7 cellular contexts compared by ENCODE assay signal in the genomic region with DNA sequence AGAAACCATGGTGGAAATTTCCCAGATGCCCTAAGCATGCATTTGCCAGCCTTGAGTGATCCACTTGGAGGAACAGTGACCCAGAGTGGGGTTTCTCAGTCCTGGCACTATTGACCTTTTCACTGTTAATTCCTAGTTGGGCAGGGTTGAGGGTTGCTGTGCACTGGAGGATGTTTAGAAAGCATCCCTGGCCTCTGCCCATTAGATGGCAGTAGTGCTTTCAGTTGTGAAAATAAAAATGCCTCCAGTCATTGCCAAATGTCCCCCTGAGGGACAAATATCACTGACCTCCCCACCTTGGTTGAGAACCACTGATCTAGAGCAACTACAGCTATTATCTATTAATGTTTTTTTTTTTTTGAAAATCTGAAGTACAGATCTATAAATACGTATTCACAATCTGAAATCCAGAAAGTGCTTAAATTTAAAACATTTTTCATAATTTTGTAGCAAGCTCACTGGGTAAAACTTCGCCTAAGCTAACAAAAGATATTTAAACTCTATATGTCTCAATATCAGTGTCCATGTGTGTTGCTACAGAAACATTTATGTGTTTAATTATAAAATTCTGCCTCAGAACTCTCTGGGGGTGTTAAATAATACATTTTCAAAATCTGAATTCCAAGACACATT. TPM values are rescaled to one million over a fixed set of nuclear protein-coding genes. Genes with fewer than 3 reads are reported as not detected.
DNase-seq lines count a peak whose midpoint lies in the region; ATAC-seq, FAIRE-seq and TF ChIP-seq lines count a peak whose summit lies in the region.

No MANE protein-coding gene starts in this region.

- DNase-seq in ELR (ENCODE audit: low read depth) (peak; percentile 61), HT1080 (ENCODE audit: low read depth) (peak; percentile 46), heart left ventricle (no peak), superior temporal gyrus (ENCODE audit: extremely low spot score) (peak; percentile 64), OCI-M2 (lab: John Stamatoyannopoulos, UW; ENCODE audit: unreplicated experiment) (no peak)

- H3K27ac ChIP-seq in heart left ventricle: no peak overlapping the region

- peak in 3 of 4 donors; percentile 31 to 63 (median 34) for ATAC-seq in heart left ventricle
- no peak for ATAC-seq in GM18858 (IDR thresholded peaks at IDR 0.05; ENCODE audit: unreplicated experiment)

- intact Hi-C loops in heart left ventricle (cut with DNase I): loop anchor here in 2 of 10 donors (2.0 to 10.0 kb wide), 2 partner anchors 289 to 531 kb away; no protein-coding TSS in a partner anchor

- TF ChIP-seq CTCF in heart left ventricle (IDR thresholded peaks at IDR 0.05): peak; percentile 39 to 67 (median 60)

- peaks cover 0 to 53% (median 29%) of the 10 kb centered on the region in 9 donors for H3K36me3 ChIP-seq in heart left ventricle

- no peak overlapping the region for H3K4me3 ChIP-seq in heart left ventricle

- FAIRE-seq in TTC549 (lab: Jason Lieb, UNC): peak; percentile 42

- H3K4me1 ChIP-seq in heart left ventricle: peaks cover 0 to 4% (median 0%) of the 10 kb centered on the region in 12 donors

- H3K27me3 ChIP-seq in heart left ventricle: no peaks in the 10 kb centered on the region

- TF ChIP-seq POLR2A in heart left ventricle (IDR thresholded peaks at IDR 0.05): no peak

- no peaks in the 10 kb centered on the region for H3K9me3 ChIP-seq in heart left ventricle

- WGBS in heart left ventricle, 4 donors: 67 to 94% (median 81%) methylated on average over 2 of the region's 2 CpGs

RNA-seq across cellular contexts. Expression of a gene that starts 27.3 kb away (rescaled TPM):
- 24.7 and 44.0 TPM in 2 replicates for total RNA-seq in HT1080 (2014; rRNA removed; shearing (Covaris generic))
- polyA plus RNA-seq in HT1080 (2015; cell fraction: cytosol; rRNA removed): 19.5 and 21.8 TPM in 2 replicates
- polyA plus RNA-seq in HT1080 (2015; cell fraction: nucleus; rRNA removed): 39.1 and 45.1 TPM in 2 replicates
- 10 to 100 TPM; 28.6 to 88.8 (median 50.1) TPM for total RNA-seq in heart left ventricle
- polyA plus RNA-seq in heart left ventricle: 10 to 100 TPM; 25.4 to 36.4 TPM

Comparison
In these comparisons a context has a peak if more than half of its experiments do, and no peak if none do; other contexts are left out.
1. DNase-seq: peak in ELR (single experiment), HT1080 (single experiment) and superior temporal gyrus (single experiment); none in heart left ventricle (0 of 5) and OCI-M2 (single experiment).